8 cellular contexts compared by ENCODE assay signal in the genomic region with DNA sequence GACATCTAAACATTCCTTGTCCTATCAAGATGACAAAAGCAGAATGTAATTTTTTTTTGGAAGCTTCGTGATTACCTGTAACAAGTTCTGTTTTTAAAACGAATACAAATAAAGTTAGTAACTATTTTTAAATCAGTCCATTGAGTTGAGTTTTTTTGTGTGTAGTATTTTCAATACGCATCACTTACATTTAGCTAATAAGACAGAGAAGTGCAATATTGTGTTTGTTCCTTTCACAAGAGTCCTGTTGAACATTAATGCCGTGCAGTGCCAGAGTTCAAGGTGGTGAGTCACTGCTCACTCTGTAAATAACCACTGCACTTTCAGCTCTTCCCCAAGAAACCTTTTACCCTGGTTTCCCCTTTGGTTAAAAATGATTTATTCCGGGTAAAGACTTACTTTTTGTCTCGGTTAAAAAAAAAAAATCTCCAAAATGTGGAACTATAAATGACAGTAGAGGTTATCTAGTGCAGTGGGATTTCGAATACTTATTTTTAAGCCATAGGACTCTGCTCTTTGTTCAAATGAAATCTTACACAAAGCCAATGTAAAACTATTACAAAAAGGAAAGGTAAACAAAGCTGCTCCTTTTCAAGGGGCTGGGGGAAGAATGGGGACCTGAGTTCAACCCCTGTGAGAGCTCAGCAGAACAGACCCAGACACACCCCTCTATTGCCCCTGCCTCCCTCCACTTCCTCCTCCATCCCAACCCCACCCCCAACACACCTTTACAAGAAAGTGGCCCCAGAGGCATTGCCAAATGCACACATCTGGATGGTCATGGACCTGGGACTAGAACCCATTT. TPM values are rescaled to one million over a fixed set of nuclear protein-coding genes. Genes with fewer than 3 reads are reported as not detected.
DNase-seq lines count a peak whose midpoint lies in the region; ATAC-seq, FAIRE-seq and TF ChIP-seq lines count a peak whose summit lies in the region.

No MANE protein-coding gene starts in this region.

- no peak overlapping the region for H3K9ac ChIP-seq in MM.1S (ENCODE audit: low read length)

- no peak for FAIRE-seq in frontal cortex (lab: Jason Lieb, UNC)

- no peaks in the 10 kb centered on the region for H3K9me2 ChIP-seq in MM.1S (replicated peaks; ENCODE audit: insufficient read depth, low read length)

- H2AFZ ChIP-seq in MM.1S (ENCODE audit: low read length): no peak overlapping the region

- no peaks in the 10 kb centered on the region for H3K36me3 ChIP-seq in MM.1S (replicated peaks; ENCODE audit: insufficient read depth, low read length)
- H3K36me3 ChIP-seq in psoas muscle (ENCODE audit: insufficient read depth in 1 of 2, low read depth in 1 of 2): no peaks in the 10 kb centered on the region

- peaks cover 3% of the 10 kb centered on the region for H3K9me3 Mint-ChIP-seq in mesothelial cell of epicardium

- H3K4me3 ChIP-seq in MM.1S (ENCODE audit: low read length) (no peak overlapping the region), psoas muscle (no peak overlapping the region)

- no peaks in the 10 kb centered on the region for H3K27me3 Mint-ChIP-seq in mesothelial cell of epicardium (ENCODE audit: low read depth)

- no peak for TF ChIP-seq CTCF in MM.1S (IDR thresholded peaks at IDR 0.05; ENCODE audit: low read length)
- no peak for TF ChIP-seq CTCF in mesothelial cell of epicardium (IDR thresholded peaks at IDR 0.05; ENCODE audit: unreplicated experiment)
- no peak for TF ChIP-seq CTCF in psoas muscle (IDR thresholded peaks at IDR 0.05)

- H3K27ac Mint-ChIP-seq in mesothelial cell of epicardium: peak overlapping the region; percentile 21

- H3K4me3 Mint-ChIP-seq in mesothelial cell of epicardium: no peak overlapping the region

- WGBS in psoas muscle, 3 donors: 60 to 69% (median 69%) methylated on average over 7 of the region's 7 CpGs

- H3K4me2 ChIP-seq in MM.1S (ENCODE audit: low read depth, low read length): peak overlapping the region; percentile 14; the same call in 1 of the 2 replicates

- H3K4me1 Mint-ChIP-seq in mesothelial cell of epicardium: peaks cover 37% of the 10 kb centered on the region

- H3K36me3 Mint-ChIP-seq in mesothelial cell of epicardium: no peaks in the 10 kb centered on the region

- no peak for ATAC-seq in psoas muscle

- H3K4me1 ChIP-seq in MM.1S (ENCODE audit: low read length) (peaks cover 11% of the 10 kb centered on the region; the same call in 1 of the 2 replicates), psoas muscle (no peaks in the 10 kb centered on the region)

- H4K20me1 ChIP-seq in MM.1S (ENCODE audit: insufficient read depth, low read length): no peaks in the 10 kb centered on the region

- no peaks in the 10 kb centered on the region for H3K79me2 ChIP-seq in MM.1S (ENCODE audit: low read length)

- H3K27ac ChIP-seq in MM.1S (ENCODE audit: low read length) (no peak overlapping the region), psoas muscle (no peak overlapping the region)

- H3K27me3 ChIP-seq in MM.1S (replicated peaks; ENCODE audit: insufficient read depth, low read length): no peaks in the 10 kb centered on the region
- H3K27me3 ChIP-seq in psoas muscle (ENCODE audit: insufficient read depth in 3 of 3, low read length in 2 of 3): no peaks in the 10 kb centered on the region

- DNase-seq in Caki2 (ENCODE audit: low read depth): peak; percentile 72
- DNase-seq in MM.1S: peak; percentile 16
- DNase-seq in amniotic stem cell (lab: John Stamatoyannopoulos, UW): peak; percentile 14
- DNase-seq in mesothelial cell of epicardium (ENCODE audit: low spot score in 2 of 2, unreplicated experiment in 2 of 2): no peak
- DNase-seq in frontal cortex (ENCODE audit: low spot score in 2 of 2): no peak
- no peak for DNase-seq in ecto neural progenitor cell (ENCODE audit: low spot score)
- no peak for DNase-seq in globus pallidus (ENCODE audit: low spot score)
- no peak for DNase-seq in psoas muscle

- intact Hi-C loops in psoas muscle (cut with DNase I): loop anchor here in 1 of 2 donors (10.0 kb wide), 1 partner anchor 84 kb away; no protein-coding TSS in a partner anchor

- in situ Hi-C loops in Caki2 (cut with HindIII; ENCODE audit: low pct_unique_long_range_greater_than_20kb, low sequenced_read_pairs): no loop called here

- H3F3A ChIP-seq in MM.1S (ENCODE audit: insufficient read depth, low read length): no peaks in the 10 kb centered on the region

- no peaks in the 10 kb centered on the region for H3K9me3 ChIP-seq in MM.1S (replicated peaks; ENCODE audit: insufficient read depth, low read length)
- H3K9me3 ChIP-seq in psoas muscle: no peaks in the 10 kb centered on the region

RNA-seq across cellular contexts. Expression of gene NCMAP, which starts 14.8 kb away (rescaled TPM):
- not detected in 2 replicates for total RNA-seq in Caki2 (2014; rRNA removed; shearing (Covaris generic); ENCODE audit: low replicate concordance)
- 0.31 to 0.51 TPM (median 0.38 TPM) in 3 replicates for total RNA-seq in mesothelial cell of epicardium
- total RNA-seq in frontal cortex: under 0.01 TPM
- not detected for total RNA-seq in psoas muscle
- under 1 TPM; 0.04 to 0.14 (median 0.06) TPM for polyA plus RNA-seq in psoas muscle

RNA-seq across cellular contexts. Expression of gene RCAN3, which starts 38.5 kb away (rescaled TPM):
- total RNA-seq in Caki2 (2014; rRNA removed; shearing (Covaris generic); ENCODE audit: low replicate concordance): 4.0 and 13.7 TPM in 2 replicates
- total RNA-seq in mesothelial cell of epicardium (9.5 to 14.7 TPM (median 11.8 TPM) in 3 replicates), frontal cortex (16.3 TPM), psoas muscle (1 to 10 TPM in 3 of 4 donors, under 1 TPM in 1; 0.96 to 3.0 (median 1.8) TPM)
- polyA plus RNA-seq in psoas muscle: under 1 TPM; 0.31 to 0.81 (median 0.77) TPM

Comparison
In these comparisons a context has a peak if more than half of its experiments do, and no peak if none do; other contexts are left out.
1. DNase-seq: peak in Caki2 (single experiment), MM.1S (single experiment) and amniotic stem cell (single experiment); none in mesothelial cell of epicardium (0 of 2), frontal cortex (0 of 2), ecto neural progenitor cell (single experiment), globus pallidus (single experiment) and psoas muscle (0 of 2).